ENCODE assay signal across 25 cellular contexts in genomic region chr1:6691507-6691906, GRCh38. TPM values are rescaled to one million over a fixed set of nuclear protein-coding genes. Genes with fewer than 3 reads are reported as not detected.
DNase-seq lines count a peak whose midpoint lies in the region; ATAC-seq and TF ChIP-seq lines count a peak whose summit lies in the region.
"Had no signal": no experiment of that assay in that cellular context is flagged by ENCODE, and none has a peak within 500 bp of the region (broad histone marks: within the 10 kb centered on the region; RNA-seq: fewer than 3 reads in every experiment).

No MANE protein-coding gene starts in this region.

- WGBS in psoas muscle, 3 donors: 30 to 44% (median 33%) methylated on average over 4 of the region's 4 CpGs
- WGBS in aorta, 2 donors: 43 to 54% methylated on average over 4 of the region's 4 CpGs

- TF ChIP-seq CTCF in left ventricle myocardium inferior (IDR thresholded peaks at IDR 0.05; ENCODE audit: borderline replicate concordance) (no peak), psoas muscle (IDR thresholded peaks at IDR 0.05) (no peak)

- H3K36me3 ChIP-seq in left ventricle myocardium inferior (no peaks in the 10 kb centered on the region), psoas muscle (ENCODE audit: insufficient read depth in 1 of 2, low read depth in 1 of 2) (peaks cover 0 to 7% of the 10 kb centered on the region in 2 donors), aorta (ENCODE audit: control insufficient read depth in 1 of 2, insufficient read depth in 2 of 2, low read length in 1 of 2) (peaks cover 0 to 2% of the 10 kb centered on the region in 2 donors)
- H3K36me3 ChIP-seq: Peyer's patch, thyroid gland, uterus had no signal

- ATAC-seq in Right ventricle myocardium inferior: peak; percentile 65
- peak; percentile 48 to 60 (median 53) for ATAC-seq in psoas muscle
- ATAC-seq in aorta (ENCODE audit: low FRiP score): no peak

- peaks cover 37% of the 10 kb centered on the region for H3K4me1 ChIP-seq in left ventricle myocardium inferior
- H3K4me1 ChIP-seq in psoas muscle: peaks cover 31% of the 10 kb centered on the region
- no peaks in the 10 kb centered on the region for H3K4me1 ChIP-seq in aorta (ENCODE audit: control insufficient read depth in 1 of 2, insufficient read depth in 2 of 2, low read length in 2 of 2)
- H3K4me1 ChIP-seq: Peyer's patch, thyroid gland, uterus had no signal

- intact Hi-C loops in Right ventricle myocardium inferior (cut with DNase I): no loop called here
- intact Hi-C loops in cardiac septum (cut with DNase I): no loop called here
- intact Hi-C loops in left ventricle myocardium inferior (cut with micrococcal nuclease): no loop called here
- intact Hi-C loops in psoas muscle (cut with DNase I): no loop called here
- intact Hi-C loops in aorta (cut with DNase I): no loop called here

- H3K27me3 ChIP-seq in left ventricle myocardium inferior (ENCODE audit: low read depth) (no peaks in the 10 kb centered on the region), psoas muscle (ENCODE audit: insufficient read depth in 3 of 3, low read length in 2 of 3) (no peaks in the 10 kb centered on the region), aorta (ENCODE audit: control insufficient read depth in 1 of 2, insufficient read depth in 2 of 2, low read length in 1 of 2) (no peaks in the 10 kb centered on the region)
- H3K27me3 ChIP-seq: Peyer's patch, thyroid gland, uterus had no signal

- H3K9me3 ChIP-seq in left ventricle myocardium inferior (replicated peaks) (no peaks in the 10 kb centered on the region), psoas muscle (no peaks in the 10 kb centered on the region), aorta (ENCODE audit: control insufficient read depth, low read length) (no peaks in the 10 kb centered on the region)
- H3K9me3 ChIP-seq: Peyer's patch, thyroid gland, uterus had no signal

- H3K27ac ChIP-seq in left ventricle myocardium inferior (replicated peaks): peak overlapping the region; percentile 48
- H3K27ac ChIP-seq in psoas muscle: peak overlapping the region; percentile 62
- no peak overlapping the region for H3K27ac ChIP-seq in aorta (ENCODE audit: low read depth in 1 of 2, low read length in 2 of 2)
- H3K27ac ChIP-seq: Peyer's patch, thyroid gland, uterus had no signal

- DNase-seq in Right ventricle myocardium inferior (ENCODE audit: missing footprints) (no peak), cardiac septum (ENCODE audit: low spot score) (no peak), astrocyte of the hippocampus (ENCODE audit: low read depth, low spot score) (peak; percentile 47), left ventricle myocardium inferior (no peak), psoas muscle (no peak), aorta (no peak)
- no peak for DNase-seq in activated naive CD4-positive, alpha-beta T cell (lab: John Stamatoyannopoulos, UW)
- no peak for DNase-seq in activated CD4-positive, alpha-beta T cell treated with anti-CD3 and anti-CD28 coated beads for 48 hours
- DNase-seq: 8988T; activated CD4-positive, alpha-beta T cell treated with anti-CD3 and anti-CD28 coated beads for 4 hours; activated T-cell treated with anti-CD3 and anti-CD28 coated beads for 4 hours; AML-193; caudate nucleus; CD4-positive, alpha-beta T cell; erythroblast; H7; Karpas-422; NCI-H1417; NCI-H2029 treated with DMSO at 0.1 percent for 48 hours; NCI-H69; Peyer's patch; SIG-M5; stimulated activated CD4-positive, alpha-beta T cell treated with anti-CD3 and anti-CD28 coated beads, Interleukin-4, amount 100 ng/mL, for 24 hours; thyroid gland; uterus had no signal

- no peak overlapping the region for H3K4me3 ChIP-seq in left ventricle myocardium inferior
- no peak overlapping the region for H3K4me3 ChIP-seq in psoas muscle
- no peak overlapping the region for H3K4me3 ChIP-seq in aorta (ENCODE audit: low read length in 2 of 2)
- H3K4me3 ChIP-seq: Peyer's patch, thyroid gland, uterus had no signal

RNA-seq across cellular contexts. Expression of gene DNAJC11, which starts 10.1 kb away (rescaled TPM):
- total RNA-seq in Right ventricle myocardium inferior (74.1 TPM), cardiac septum (49.4 TPM), left ventricle myocardium inferior (73.6 TPM), psoas muscle (10 to 100 TPM; 40.4 to 58.8 (median 51.1) TPM), aorta (10 to 100 TPM; 30.0 to 31.5 TPM)
- polyA plus RNA-seq in psoas muscle (10 to 100 TPM; 28.2 to 65.4 (median 63.9) TPM), aorta (10 to 100 TPM; 15.5 to 24.3 TPM)

Comparison
In these comparisons a context has a peak if more than half of its experiments do, and no peak if none do; other contexts are left out.
1. H3K27ac ChIP-seq: peak in left ventricle myocardium inferior (single experiment) and psoas muscle (single experiment); none in aorta (0 of 2).